ENCODE assay signal across 23 cellular contexts in genomic region chrX:9227276-9227675, GRCh38.
"Had no signal": no experiment of that assay in that cellular context is flagged by ENCODE, and none has a peak within 500 bp of the region (broad histone marks: within the 10 kb centered on the region; RNA-seq: fewer than 3 reads in every experiment).

No MANE protein-coding gene starts in this region.

- H3K27me3 ChIP-seq: body of pancreas, suprapubic skin, tibial artery, upper lobe of right lung had no signal

- DNase-seq: activated CD4-positive, alpha-beta memory T cell treated with anti-CD3 and anti-CD28 coated beads for 36 hours; activated CD4-positive, alpha-beta T cell treated with anti-CD3 and anti-CD28 coated beads, Interleukin-2, amount 10 ng/mL, durations not matched to agents 24 days and 14 days; activated CD4-positive, CD25-positive, alpha-beta regulatory T cell treated with anti-CD3 and anti-CD28 coated beads, Interleukin-2, amount 50 U/mL, for 72 hours; activated CD8-positive, alpha-beta memory T cell treated with anti-CD3 and anti-CD28 coated beads, Interleukin-2, amount 50 U/mL, for 48 hours; activated T-cell treated with anti-CD3 and anti-CD28 coated beads, Interleukin-2, amount 50 U/mL, for 24 hours; anterior cingulate cortex; body of pancreas; effector memory CD4-positive, alpha-beta T cell; kidney glomerular epithelial cell; lower lobe of right lung; mesenchymal stem cell; naive thymus-derived CD8-positive, alpha-beta T cell; nucleus accumbens; psoas muscle; stimulated activated CD4-positive, alpha-beta T cell treated with anti-CD3 and anti-CD28 coated beads, Interleukin-15, amount 100 ng/mL, for 24 hours; stimulated activated CD4-positive, alpha-beta T cell treated with anti-CD3 and anti-CD28 coated beads, Interleukin-2, amount 100 ng/mL, for 24 hours; stimulated activated naive CD4-positive, alpha-beta T cell; T-helper 17 cell; tibial artery; upper lobe of right lung had no signal

- H3K4me3 ChIP-seq: body of pancreas, lower lobe of right lung, psoas muscle, suprapubic skin, tibial artery, upper lobe of right lung had no signal

- H3K27ac ChIP-seq: body of pancreas, lower lobe of right lung, parathyroid adenoma, psoas muscle, suprapubic skin, tibial artery, upper lobe of right lung had no signal

- ATAC-seq: body of pancreas; left lobe of liver; lower lobe of right lung; naive thymus-derived CD8-positive, alpha-beta T cell; psoas muscle; T-helper 17 cell; upper lobe of right lung had no signal

- H3K9me3 ChIP-seq: body of pancreas, lower lobe of right lung, psoas muscle, suprapubic skin, tibial artery, upper lobe of right lung had no signal

- H3K79me2 ChIP-seq: parathyroid adenoma had no signal

- H3K9ac ChIP-seq: parathyroid adenoma had no signal

- H2AFZ ChIP-seq: parathyroid adenoma had no signal

- H3K4me1 ChIP-seq: body of pancreas, lower lobe of right lung, parathyroid adenoma, psoas muscle, suprapubic skin, tibial artery, upper lobe of right lung had no signal

- H3K36me3 ChIP-seq: lower lobe of right lung, suprapubic skin, tibial artery, upper lobe of right lung had no signal
